Comparison of ENCODE assay signal across 8 cellular contexts in genomic region chr15:70763120-70763949, GRCh38. TPM values are rescaled to one million over a fixed set of nuclear protein-coding genes. Genes with fewer than 3 reads are reported as not detected.
DNase-seq lines count a peak whose midpoint lies in the region; ATAC-seq and TF ChIP-seq lines count a peak whose summit lies in the region.

Gene UACA (minus strand): TSS chr15:70763558. CDS start chr15:70763407, 151 bp downstream.

- no peaks in the 10 kb centered on the region for H3K36me3 Mint-ChIP-seq in mesothelial cell of epicardium

- DNase-seq in C1 segment of cervical spinal cord (lab: John Stamatoyannopoulos, UW) = peak; percentile 56 to 95 (median 91)
- DNase-seq in HS-5 (ENCODE audit: low read depth) = peak; percentile 87
- DNase-seq in NOMO-1 treated with dmso at 0.1 percent for 144 hours (lab: John Stamatoyannopoulos, UW; ENCODE audit: unreplicated experiment) = peak; percentile 77
- DNase-seq in activated T-cell treated with anti-CD3 and anti-CD28 coated beads, Interleukin-2, amount 50 U/mL, for 1 hour = peak; percentile 71
- DNase-seq in epithelial cell of esophagus (ENCODE audit: low read depth) = peak; percentile 98
- DNase-seq in mesothelial cell of epicardium (ENCODE audit: low spot score in 2 of 2, unreplicated experiment in 2 of 2) = peak; percentile 93 to 99
- peak; percentile 24 for DNase-seq in stimulated activated CD8-positive, alpha-beta memory T cell treated with anti-CD3 and anti-CD28 coated beads, Interleukin-15, amount 100 ng/mL, for 1 hour (ENCODE audit: low read depth)

- peak within 1 kb of the TSS; percentile 88 for H3K4me3 ChIP-seq in epithelial cell of esophagus (ENCODE audit: low read length)

- H3K27ac Mint-ChIP-seq in mesothelial cell of epicardium = peak within 1 kb of the TSS; percentile 94

- peak within 1 kb of the TSS; percentile 80 for H3K4me3 Mint-ChIP-seq in mesothelial cell of epicardium

- peak; percentile 91 for ATAC-seq in GM19463 (IDR thresholded peaks at IDR 0.05; ENCODE audit: unreplicated experiment)

- H3K27me3 Mint-ChIP-seq in mesothelial cell of epicardium (ENCODE audit: low read depth) = no peaks in the 10 kb centered on the region

- no peak for TF ChIP-seq CTCF in epithelial cell of esophagus (IDR thresholded peaks at IDR 0.05; ENCODE audit: insufficient read depth, low read depth, low read length, missing control alignments)
- no peak for TF ChIP-seq CTCF in mesothelial cell of epicardium (IDR thresholded peaks at IDR 0.05; ENCODE audit: unreplicated experiment)

- no peaks in the 10 kb centered on the region for H3K9me3 Mint-ChIP-seq in mesothelial cell of epicardium

- peaks cover 34% of the 10 kb centered on the region for H3K4me1 Mint-ChIP-seq in mesothelial cell of epicardium

RNA-seq across cellular contexts. Expression of gene UACA, which starts in this region (rescaled TPM):
- 64.6 to 70.3 TPM (median 68.5 TPM) in 3 replicates for total RNA-seq in mesothelial cell of epicardium

Comparison
In these comparisons a context has a peak if more than half of its experiments do, and no peak if none do; other contexts are left out.
1. Peak in every context shown above with its lines: DNase-seq, ATAC-seq and H3K4me3 ChIP-seq.
2. DNase-seq: peak in every context shown above with its lines; median percentile 98 in epithelial cell of esophagus; 96 in mesothelial cell of epicardium; 91 in C1 segment of cervical spinal cord; 87 in HS-5; 77 in NOMO-1 treated with dmso at 0.1 percent for 144 hours; 71 in activated T-cell treated with anti-CD3 and anti-CD28 coated beads, Interleukin-2, amount 50 U/mL, for 1 hour; 24 in stimulated activated CD8-positive, alpha-beta memory T cell treated with anti-CD3 and anti-CD28 coated beads, Interleukin-15, amount 100 ng/mL, for 1 hour.